Comparison of ENCODE assay signal across 1 cellular context in the genomic region with DNA sequence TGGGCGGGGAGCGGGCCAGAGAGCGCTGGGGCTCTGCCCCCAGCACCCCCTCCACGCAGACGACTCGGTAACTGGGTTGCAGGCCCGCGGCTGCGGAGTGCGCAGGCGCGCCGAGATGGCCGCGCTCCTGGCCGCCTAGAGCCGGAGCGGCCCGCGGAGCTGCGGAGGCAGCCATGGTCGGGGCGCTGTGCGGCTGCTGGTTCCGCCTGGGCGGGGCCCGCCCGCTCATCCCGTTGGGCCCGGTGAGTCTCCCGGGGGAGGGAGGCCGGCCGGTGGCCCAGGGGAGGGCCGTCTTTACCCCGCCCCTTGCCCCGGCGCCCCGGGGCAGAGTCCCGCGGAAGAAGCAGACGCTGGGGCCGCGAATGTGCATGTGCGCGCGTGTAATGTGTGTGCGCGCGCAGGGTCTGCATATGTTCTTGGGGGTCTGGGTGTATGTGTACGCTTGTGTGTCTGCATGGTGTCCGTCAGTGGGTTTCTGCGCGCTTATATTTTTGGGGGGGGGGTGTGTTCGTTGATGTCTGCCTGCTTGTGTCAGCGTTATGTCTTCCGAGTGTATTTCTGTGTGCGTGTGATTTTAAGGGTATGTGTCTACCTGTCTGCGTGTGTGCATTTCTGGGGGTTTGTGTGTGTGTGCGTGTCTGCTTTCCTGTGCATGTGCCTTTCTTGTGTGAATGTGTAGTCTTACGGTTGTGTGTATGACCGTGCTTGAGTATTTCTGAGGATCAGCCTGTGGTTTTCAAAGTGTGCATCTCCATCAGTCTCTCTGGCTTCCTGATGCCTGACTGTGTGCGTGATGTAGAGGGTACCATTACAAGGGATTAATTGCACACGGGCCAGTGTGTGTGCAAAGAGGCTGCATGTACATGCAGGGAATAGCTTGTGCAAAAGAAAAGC.
TF ChIP-seq lines count a peak whose summit lies in the region.

A gene (plus strand): TSS at position 102 of the 894 bp plus-strand sequence. CDS start 72 bp downstream, at position 174.

TF ChIP-seq in K562, 482 proteins besides CTCF, POLR2A, EP300 and RAD21 (continued from another document):
- TF ChIP-seq, protein P1, sequence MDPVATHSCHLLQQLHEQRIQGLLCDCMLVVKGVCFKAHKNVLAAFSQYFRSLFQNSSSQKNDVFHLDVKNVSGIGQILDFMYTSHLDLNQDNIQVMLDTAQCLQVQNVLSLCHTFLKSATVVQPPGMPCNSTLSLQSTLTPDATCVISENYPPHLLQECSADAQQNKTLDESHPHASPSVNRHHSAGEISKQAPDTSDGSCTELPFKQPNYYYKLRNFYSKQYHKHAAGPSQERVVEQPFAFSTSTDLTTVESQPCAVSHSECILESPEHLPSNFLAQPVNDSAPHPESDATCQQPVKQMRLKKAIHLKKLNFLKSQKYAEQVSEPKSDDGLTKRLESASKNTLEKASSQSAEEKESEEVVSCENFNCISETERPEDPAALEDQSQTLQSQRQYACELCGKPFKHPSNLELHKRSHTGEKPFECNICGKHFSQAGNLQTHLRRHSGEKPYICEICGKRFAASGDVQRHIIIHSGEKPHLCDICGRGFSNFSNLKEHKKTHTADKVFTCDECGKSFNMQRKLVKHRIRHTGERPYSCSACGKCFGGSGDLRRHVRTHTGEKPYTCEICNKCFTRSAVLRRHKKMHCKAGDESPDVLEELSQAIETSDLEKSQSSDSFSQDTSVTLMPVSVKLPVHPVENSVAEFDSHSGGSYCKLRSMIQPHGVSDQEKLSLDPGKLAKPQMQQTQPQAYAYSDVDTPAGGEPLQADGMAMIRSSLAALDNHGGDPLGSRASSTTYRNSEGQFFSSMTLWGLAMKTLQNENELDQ (CRISPR knock-in tag; IDR thresholded peaks at IDR 0.05; ENCODE audit: borderline replicate concordance) = no peak
- TF ChIP-seq CEBPG (CRISPR knock-in tag; IDR thresholded peaks at IDR 0.05) = 0 out of 2 replicates have a peak, but pooled peaks have one; percentile 16
- TF ChIP-seq CEBPG (tag; conservative IDR thresholded peaks at IDR 0.05 in 1 of 2, IDR thresholded peaks at IDR 0.05 in 1 of 2) = no peak
- TF ChIP-seq ZNF589 (CRISPR knock-in tag; IDR thresholded peaks at IDR 0.05; ENCODE audit: low read depth) = no peak
- TF ChIP-seq CBFA2T2 (conservative IDR thresholded peaks at IDR 0.05) = no peak
- TF ChIP-seq, protein P2, sequence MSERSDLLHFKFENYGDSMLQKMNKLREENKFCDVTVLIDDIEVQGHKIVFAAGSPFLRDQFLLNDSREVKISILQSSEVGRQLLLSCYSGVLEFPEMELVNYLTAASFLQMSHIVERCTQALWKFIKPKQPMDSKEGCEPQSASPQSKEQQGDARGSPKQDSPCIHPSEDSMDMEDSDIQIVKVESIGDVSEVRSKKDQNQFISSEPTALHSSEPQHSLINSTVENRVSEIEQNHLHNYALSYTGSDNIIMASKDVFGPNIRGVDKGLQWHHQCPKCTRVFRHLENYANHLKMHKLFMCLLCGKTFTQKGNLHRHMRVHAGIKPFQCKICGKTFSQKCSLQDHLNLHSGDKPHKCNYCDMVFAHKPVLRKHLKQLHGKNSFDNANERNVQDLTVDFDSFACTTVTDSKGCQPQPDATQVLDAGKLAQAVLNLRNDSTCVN (CRISPR knock-in tag; IDR thresholded peaks at IDR 0.05) = peak; percentile 73; the same call in 1 of the 2 replicates
- TF ChIP-seq HCFC1 (IDR thresholded peaks at IDR 0.05; ENCODE audit: low read depth, low read length) = peak; percentile 10; the same call in 1 of the 2 replicates
- TF ChIP-seq FIP1L1 (IDR thresholded peaks at IDR 0.05; ENCODE audit: low read depth, low read length, poor library complexity, severe bottlenecking) = peak; percentile 47
- peak; percentile 33; the same call in 1 of the 2 replicates for TF ChIP-seq ARID2 (IDR thresholded peaks at IDR 0.05)
- TF ChIP-seq, protein P3, sequence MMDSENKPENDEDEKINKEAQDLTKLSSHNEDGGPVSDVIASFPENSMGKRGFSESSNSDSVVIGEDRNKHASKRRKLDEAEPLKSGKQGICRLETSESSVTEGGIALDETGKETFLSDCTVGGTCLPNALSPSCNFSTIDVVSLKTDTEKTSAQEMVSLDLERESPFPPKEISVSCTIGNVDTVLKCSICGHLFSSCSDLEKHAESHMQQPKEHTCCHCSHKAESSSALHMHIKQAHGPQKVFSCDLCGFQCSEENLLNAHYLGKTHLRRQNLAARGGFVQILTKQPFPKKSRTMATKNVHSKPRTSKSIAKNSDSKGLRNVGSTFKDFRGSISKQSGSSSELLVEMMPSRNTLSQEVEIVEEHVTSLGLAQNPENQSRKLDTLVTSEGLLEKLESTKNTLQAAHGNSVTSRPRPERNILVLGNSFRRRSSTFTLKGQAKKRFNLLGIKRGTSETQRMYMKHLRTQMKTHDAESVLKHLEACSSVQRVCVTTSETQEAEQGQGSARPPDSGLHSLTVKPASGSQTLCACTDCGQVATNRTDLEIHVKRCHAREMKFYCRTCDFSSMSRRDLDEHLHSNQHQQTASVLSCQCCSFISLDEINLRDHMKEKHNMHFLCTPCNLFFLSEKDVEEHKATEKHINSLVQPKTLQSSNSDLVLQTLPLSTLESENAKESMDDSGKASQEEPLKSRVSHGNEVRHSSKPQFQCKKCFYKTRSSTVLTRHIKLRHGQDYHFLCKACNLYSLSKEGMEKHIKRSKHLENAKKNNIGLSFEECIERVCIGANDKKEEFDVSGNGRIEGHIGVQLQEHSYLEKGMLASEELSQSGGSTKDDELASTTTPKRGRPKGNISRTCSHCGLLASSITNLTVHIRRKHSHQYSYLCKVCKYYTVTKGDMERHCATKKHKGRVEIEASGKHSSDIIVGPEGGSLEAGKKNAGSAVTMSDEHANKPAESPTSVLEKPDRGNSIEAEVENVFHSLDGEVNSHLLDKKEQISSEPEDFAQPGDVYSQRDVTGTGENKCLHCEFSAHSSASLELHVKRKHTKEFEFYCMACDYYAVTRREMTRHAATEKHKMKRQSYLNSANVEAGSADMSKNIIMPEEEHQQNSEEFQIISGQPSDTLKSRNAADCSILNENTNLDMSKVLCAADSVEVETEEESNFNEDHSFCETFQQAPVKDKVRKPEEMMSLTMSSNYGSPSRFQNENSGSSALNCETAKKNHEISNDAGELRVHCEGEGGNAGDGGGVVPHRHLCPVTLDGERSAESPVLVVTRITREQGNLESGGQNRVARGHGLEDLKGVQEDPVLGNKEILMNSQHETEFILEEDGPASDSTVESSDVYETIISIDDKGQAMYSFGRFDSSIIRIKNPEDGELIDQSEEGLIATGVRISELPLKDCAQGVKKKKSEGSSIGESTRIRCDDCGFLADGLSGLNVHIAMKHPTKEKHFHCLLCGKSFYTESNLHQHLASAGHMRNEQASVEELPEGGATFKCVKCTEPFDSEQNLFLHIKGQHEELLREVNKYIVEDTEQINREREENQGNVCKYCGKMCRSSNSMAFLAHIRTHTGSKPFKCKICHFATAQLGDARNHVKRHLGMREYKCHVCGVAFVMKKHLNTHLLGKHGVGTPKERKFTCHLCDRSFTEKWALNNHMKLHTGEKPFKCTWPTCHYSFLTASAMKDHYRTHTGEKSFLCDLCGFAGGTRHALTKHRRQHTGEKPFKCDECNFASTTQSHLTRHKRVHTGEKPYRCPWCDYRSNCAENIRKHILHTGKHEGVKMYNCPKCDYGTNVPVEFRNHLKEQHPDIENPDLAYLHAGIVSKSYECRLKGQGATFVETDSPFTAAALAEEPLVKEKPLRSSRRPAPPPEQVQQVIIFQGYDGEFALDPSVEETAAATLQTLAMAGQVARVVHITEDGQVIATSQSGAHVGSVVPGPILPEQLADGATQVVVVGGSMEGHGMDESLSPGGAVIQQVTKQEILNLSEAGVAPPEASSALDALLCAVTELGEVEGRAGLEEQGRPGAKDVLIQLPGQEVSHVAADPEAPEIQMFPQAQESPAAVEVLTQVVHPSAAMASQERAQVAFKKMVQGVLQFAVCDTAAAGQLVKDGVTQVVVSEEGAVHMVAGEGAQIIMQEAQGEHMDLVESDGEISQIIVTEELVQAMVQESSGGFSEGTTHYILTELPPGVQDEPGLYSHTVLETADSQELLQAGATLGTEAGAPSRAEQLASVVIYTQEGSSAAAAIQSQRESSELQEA (IDR thresholded peaks at IDR 0.05; ENCODE audit: low read depth) = peak; percentile 34; the same call in 1 of the 2 replicates
- TF ChIP-seq ZNF316 (IDR thresholded peaks at IDR 0.05) = peak; percentile 19; the same call in 1 of the 2 replicates
- peak; percentile 87; the same call in 1 of the 2 replicates for TF ChIP-seq HDGF (IDR thresholded peaks at IDR 0.05)
- TF ChIP-seq ZFX (CRISPR knock-in tag; IDR thresholded peaks at IDR 0.05) = peak; percentile 45; the same call in 1 of the 2 replicates
- TF ChIP-seq CBX3 (IDR thresholded peaks at IDR 0.05; ENCODE audit: borderline replicate concordance in 1 of 2, low read length in 2 of 2) = no peak
TF ChIP-seq in K562: peak in this region for 65.
